9 cellular contexts compared by ENCODE assay signal in genomic region chr7:149669121-149669818, GRCh38.
DNase-seq lines count a peak whose midpoint lies in the region; ATAC-seq and TF ChIP-seq lines count a peak whose summit lies in the region.
"Had no signal": no experiment of that assay in that cellular context is flagged by ENCODE, and none has a peak within 500 bp of the region (broad histone marks: within the 10 kb centered on the region; RNA-seq: fewer than 3 reads in every experiment).

No MANE protein-coding gene starts in this region.

- ATAC-seq in activated CD8-positive, alpha-beta T cell treated with anti-CD3 and anti-CD28 coated beads for 36 hours, result peak; percentile 74
- ATAC-seq in activated CD8-positive, alpha-beta T cell treated with anti-CD3 and anti-CD28 coated beads, Interleukin-2, amount 10 ng/mL, durations not matched to agents 7 days and 5 days, result no peak
- ATAC-seq in activated CD4-positive, CD25-positive, alpha-beta regulatory T cell treated with anti-CD3 and anti-CD28 coated beads, Interleukin-2, amount 50 U/mL, for 24 hours, result no peak
- no peak for ATAC-seq in GM19463 (IDR thresholded peaks at IDR 0.05; ENCODE audit: unreplicated experiment)

- H3K9me3 Mint-ChIP-seq in activated CD8-positive, alpha-beta T cell treated with anti-CD3 and anti-CD28 coated beads for 36 hours, result no peaks in the 10 kb centered on the region
- no peaks in the 10 kb centered on the region for H3K9me3 Mint-ChIP-seq in activated CD8-positive, alpha-beta T cell treated with anti-CD3 and anti-CD28 coated beads, Interleukin-2, amount 10 ng/mL, durations not matched to agents 7 days and 5 days (ENCODE audit: insufficient read depth)
- H3K9me3 Mint-ChIP-seq: stimulated activated naive B cell treated with anti-CD40 and anti-IgM and Interleukin-4, amounts not matched to agents 10 μg/mL and 1 μg/mL and 100 μg/mL, for 72 hours had no signal

- H3K79me2 ChIP-seq in MM.1S (ENCODE audit: low read length), result no peaks in the 10 kb centered on the region

- H3K36me3 ChIP-seq in MM.1S (replicated peaks; ENCODE audit: insufficient read depth, low read length), result no peaks in the 10 kb centered on the region

- DNase-seq in activated CD8-positive, alpha-beta T cell treated with anti-CD3 and anti-CD28 coated beads for 36 hours, result peak; percentile 58
- DNase-seq in activated CD8-positive, alpha-beta T cell treated with anti-CD3 and anti-CD28 coated beads, Interleukin-2, amount 10 ng/mL, durations not matched to agents 7 days and 5 days, result no peak
- DNase-seq in MM.1S, result peak; percentile 48
- peak; percentile 53 for DNase-seq in choroid plexus epithelial cell (ENCODE audit: low read depth)
- no peak for DNase-seq in retinal pigment epithelial cell (ENCODE audit: low read depth)
- no peak for DNase-seq in NCI-H2227 treated with DMSO at 0.1 percent for 48 hours (lab: John Stamatoyannopoulos, UW)
- DNase-seq: stimulated activated naive B cell treated with anti-CD40 and anti-IgM and Interleukin-4, amounts not matched to agents 10 μg/mL and 1 μg/mL and 100 μg/mL, for 72 hours had no signal

- intact Hi-C loops in activated CD8-positive, alpha-beta T cell treated with anti-CD3 and anti-CD28 coated beads for 36 hours (cut with micrococcal nuclease), result no loop called here

- H3K4me3 Mint-ChIP-seq in activated CD8-positive, alpha-beta T cell treated with anti-CD3 and anti-CD28 coated beads for 36 hours, result no peak overlapping the region
- no peak overlapping the region for H3K4me3 Mint-ChIP-seq in activated CD8-positive, alpha-beta T cell treated with anti-CD3 and anti-CD28 coated beads, Interleukin-2, amount 10 ng/mL, durations not matched to agents 7 days and 5 days
- H3K4me3 Mint-ChIP-seq: stimulated activated naive B cell treated with anti-CD40 and anti-IgM and Interleukin-4, amounts not matched to agents 10 μg/mL and 1 μg/mL and 100 μg/mL, for 72 hours had no signal

- no peaks in the 10 kb centered on the region for H3K36me3 Mint-ChIP-seq in activated CD8-positive, alpha-beta T cell treated with anti-CD3 and anti-CD28 coated beads for 36 hours (ENCODE audit: low read depth)
- no peaks in the 10 kb centered on the region for H3K36me3 Mint-ChIP-seq in activated CD8-positive, alpha-beta T cell treated with anti-CD3 and anti-CD28 coated beads, Interleukin-2, amount 10 ng/mL, durations not matched to agents 7 days and 5 days (ENCODE audit: low read depth)
- H3K36me3 Mint-ChIP-seq: stimulated activated naive B cell treated with anti-CD40 and anti-IgM and Interleukin-4, amounts not matched to agents 10 μg/mL and 1 μg/mL and 100 μg/mL, for 72 hours had no signal

- H3K27ac ChIP-seq in MM.1S (ENCODE audit: low read length), result no peak overlapping the region

- H3F3A ChIP-seq in MM.1S (ENCODE audit: insufficient read depth, low read length), result no peaks in the 10 kb centered on the region

- no peaks in the 10 kb centered on the region for H3K9me3 ChIP-seq in MM.1S (replicated peaks; ENCODE audit: insufficient read depth, low read length)

- no peak overlapping the region for H3K4me3 ChIP-seq in MM.1S (ENCODE audit: low read length)
- H3K4me3 ChIP-seq in choroid plexus epithelial cell (ENCODE audit: low read depth, low read length), result no peak overlapping the region
- no peak overlapping the region for H3K4me3 ChIP-seq in retinal pigment epithelial cell (ENCODE audit: low read length)

- H3K27me3 Mint-ChIP-seq in activated CD8-positive, alpha-beta T cell treated with anti-CD3 and anti-CD28 coated beads for 36 hours, result peaks cover 37% of the 10 kb centered on the region
- H3K27me3 Mint-ChIP-seq in activated CD8-positive, alpha-beta T cell treated with anti-CD3 and anti-CD28 coated beads, Interleukin-2, amount 10 ng/mL, durations not matched to agents 7 days and 5 days (ENCODE audit: low read depth), result peaks cover 49% of the 10 kb centered on the region

- no peaks in the 10 kb centered on the region for H3K4me1 ChIP-seq in MM.1S (ENCODE audit: low read length)

- POLR2A ChIA-PET in activated CD8-positive, alpha-beta T cell treated with anti-CD3 and anti-CD28 coated beads for 36 hours (lab: Charles Lee), result no interaction called here
- POLR2A ChIA-PET in activated CD8-positive, alpha-beta T cell treated with anti-CD3 and anti-CD28 coated beads, Interleukin-2, amount 10 ng/mL, durations not matched to agents 7 days and 5 days (lab: Charles Lee), result no interaction called here

- TF ChIP-seq CTCF in activated CD8-positive, alpha-beta T cell treated with anti-CD3 and anti-CD28 coated beads for 36 hours (IDR thresholded peaks at IDR 0.05), result peak; percentile 37
- peak; percentile 61 for TF ChIP-seq CTCF in MM.1S (IDR thresholded peaks at IDR 0.05; ENCODE audit: low read length)
- peak; percentile 49 for TF ChIP-seq CTCF in choroid plexus epithelial cell (conservative IDR thresholded peaks at IDR 0.05; ENCODE audit: low read depth, low read length)
- peak; percentile 42 for TF ChIP-seq CTCF in retinal pigment epithelial cell (conservative IDR thresholded peaks at IDR 0.05; ENCODE audit: low read depth, low read length)

- H3K4me2 ChIP-seq in MM.1S (ENCODE audit: low read depth, low read length), result peak overlapping the region; percentile 23; the same call in 1 of the 2 replicates

- peaks cover 13% of the 10 kb centered on the region for H3K27me3 ChIP-seq in MM.1S (replicated peaks; ENCODE audit: insufficient read depth, low read length)

- 0 out of 2 replicates have a peak overlapping the region, but pooled peaks have one; percentile 6 for H2AFZ ChIP-seq in MM.1S (ENCODE audit: low read length)

- H4K20me1 ChIP-seq in MM.1S (ENCODE audit: insufficient read depth, low read length), result no peaks in the 10 kb centered on the region

- H3K27ac Mint-ChIP-seq in activated CD8-positive, alpha-beta T cell treated with anti-CD3 and anti-CD28 coated beads for 36 hours, result no peak overlapping the region
- H3K27ac Mint-ChIP-seq in activated CD8-positive, alpha-beta T cell treated with anti-CD3 and anti-CD28 coated beads, Interleukin-2, amount 10 ng/mL, durations not matched to agents 7 days and 5 days, result no peak overlapping the region
- H3K27ac Mint-ChIP-seq: stimulated activated naive B cell treated with anti-CD40 and anti-IgM and Interleukin-4, amounts not matched to agents 10 μg/mL and 1 μg/mL and 100 μg/mL, for 72 hours had no signal

- no peaks in the 10 kb centered on the region for H3K9me2 ChIP-seq in MM.1S (replicated peaks; ENCODE audit: insufficient read depth, low read length)

- no peak overlapping the region for H3K9ac ChIP-seq in MM.1S (ENCODE audit: low read length)

- CTCF ChIA-PET in activated CD8-positive, alpha-beta T cell treated with anti-CD3 and anti-CD28 coated beads for 36 hours (lab: Charles Lee), result interaction anchor here (1.3 to 1.9 kb wide), 2 partner anchors 14 to 73 kb away, joined by 4 to 12 read pairs; no protein-coding TSS in a partner anchor
- CTCF ChIA-PET in activated CD8-positive, alpha-beta T cell treated with anti-CD3 and anti-CD28 coated beads, Interleukin-2, amount 10 ng/mL, durations not matched to agents 7 days and 5 days (lab: Charles Lee), result interaction anchor here (1.8 kb wide), 1 partner anchor 73 kb away, joined by 11 read pairs; no protein-coding TSS in a partner anchor

- H3K4me1 Mint-ChIP-seq in activated CD8-positive, alpha-beta T cell treated with anti-CD3 and anti-CD28 coated beads for 36 hours (ENCODE audit: low read depth), result no peaks in the 10 kb centered on the region
- peaks cover 3% of the 10 kb centered on the region for H3K4me1 Mint-ChIP-seq in activated CD8-positive, alpha-beta T cell treated with anti-CD3 and anti-CD28 coated beads, Interleukin-2, amount 10 ng/mL, durations not matched to agents 7 days and 5 days (ENCODE audit: low read depth)

Comparison
In these comparisons a context has a peak if more than half of its experiments do, and no peak if none do; other contexts are left out.
1. DNase-seq: peak in activated CD8-positive, alpha-beta T cell treated with anti-CD3 and anti-CD28 coated beads for 36 hours (single experiment), MM.1S (single experiment) and choroid plexus epithelial cell (single experiment); none in activated CD8-positive, alpha-beta T cell treated with anti-CD3 and anti-CD28 coated beads, Interleukin-2, amount 10 ng/mL, durations not matched to agents 7 days and 5 days (single experiment), retinal pigment epithelial cell (single experiment) and NCI-H2227 treated with DMSO at 0.1 percent for 48 hours (single experiment).
2. Peak in every context shown above with its lines, with median percentiles within 50 percentile points of each other: CTCF ChIP-seq.